Comparison of ENCODE assay signal across 21 cellular contexts in the genomic region with DNA sequence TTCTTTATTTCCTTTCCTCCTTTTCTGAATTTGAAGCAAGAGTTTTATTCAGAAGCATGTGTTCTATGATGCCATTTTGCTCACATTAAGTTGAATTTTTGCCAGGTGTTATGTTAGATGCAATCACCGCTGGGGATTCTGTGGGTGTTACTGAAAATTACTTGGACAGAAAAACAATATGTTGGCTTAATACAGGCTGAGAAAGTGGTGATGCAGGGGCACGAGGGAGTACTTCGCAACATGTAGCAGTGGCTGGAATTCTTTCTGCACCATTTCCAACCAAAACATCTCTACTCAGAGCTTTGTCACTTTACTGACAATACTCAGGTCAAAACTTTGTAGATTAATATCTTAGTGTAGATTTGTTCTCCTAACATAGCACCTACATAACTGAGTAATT.
DNase-seq lines count a peak whose midpoint lies in the region; ATAC-seq and TF ChIP-seq lines count a peak whose summit lies in the region.
"Had no signal": no experiment of that assay in that cellular context is flagged by ENCODE, and none has a peak within 500 bp of the region (broad histone marks: within the 10 kb centered on the region; RNA-seq: fewer than 3 reads in every experiment).

No MANE protein-coding gene starts in this region.

- POLR2A ChIA-PET in CD8-positive, alpha-beta T cell (lab: Charles Lee) = no interaction called here

- H3K4me1 ChIP-seq in CD8-positive, alpha-beta T cell (ENCODE audit: insufficient read depth, low read length) = no peaks in the 10 kb centered on the region
- H3K4me1 ChIP-seq: heart left ventricle, suprapubic skin, uterus had no signal

- intact Hi-C loops in CD8-positive, alpha-beta T cell (cut with DNase I, micrococcal nuclease) = no loop called here

- H3K36me3 Mint-ChIP-seq in CD8-positive, alpha-beta T cell = no peaks in the 10 kb centered on the region
- H3K36me3 Mint-ChIP-seq: CD4-positive, alpha-beta memory T cell; T-cell had no signal

- H3K27me3 Mint-ChIP-seq in CD8-positive, alpha-beta T cell (ENCODE audit: low read depth) = no peaks in the 10 kb centered on the region
- H3K27me3 Mint-ChIP-seq: CD4-positive, alpha-beta memory T cell; T-cell had no signal

- H3K27me3 ChIP-seq in CD8-positive, alpha-beta T cell (ENCODE audit: insufficient read depth, low read length) = no peaks in the 10 kb centered on the region
- H3K27me3 ChIP-seq: heart left ventricle, suprapubic skin, uterus had no signal

- CTCF ChIA-PET in CD8-positive, alpha-beta T cell (lab: Charles Lee) = no interaction called here

- H3K9me3 Mint-ChIP-seq in CD8-positive, alpha-beta T cell = peaks cover 12% of the 10 kb centered on the region

- H3K4me1 Mint-ChIP-seq in CD8-positive, alpha-beta T cell (ENCODE audit: low read depth) = no peaks in the 10 kb centered on the region
- H3K4me1 Mint-ChIP-seq: CD4-positive, alpha-beta memory T cell; T-cell had no signal

- no peak overlapping the region for H3K4me3 ChIP-seq in AG10803 (ENCODE audit: low read length)
- no peak overlapping the region for H3K4me3 ChIP-seq in CD8-positive, alpha-beta T cell (ENCODE audit: low read depth, low read length)
- H3K4me3 ChIP-seq: heart left ventricle, suprapubic skin, uterus had no signal

- no peak overlapping the region for H3K27ac Mint-ChIP-seq in CD8-positive, alpha-beta T cell
- H3K27ac Mint-ChIP-seq: CD4-positive, alpha-beta memory T cell; T-cell had no signal

- no peak overlapping the region for H3K4me3 Mint-ChIP-seq in CD8-positive, alpha-beta T cell
- H3K4me3 Mint-ChIP-seq: CD4-positive, alpha-beta memory T cell; T-cell had no signal

- no peaks in the 10 kb centered on the region for H3K36me3 ChIP-seq in CD8-positive, alpha-beta T cell (ENCODE audit: insufficient read depth, low read length)
- H3K36me3 ChIP-seq: heart left ventricle, suprapubic skin, uterus had no signal

- no peak overlapping the region for H3K27ac ChIP-seq in CD8-positive, alpha-beta T cell (ENCODE audit: low read depth, low read length)
- H3K27ac ChIP-seq: epithelial cell of prostate, heart left ventricle, suprapubic skin, uterus had no signal

- no peaks in the 10 kb centered on the region for H3K9me3 ChIP-seq in CD8-positive, alpha-beta T cell (ENCODE audit: low read length)
- H3K9me3 ChIP-seq: heart left ventricle, suprapubic skin, uterus had no signal

- DNase-seq in AG10803 (ENCODE audit: low read depth) (peak; percentile 68), NCI-H2171 treated with DMSO at 0.1 percent for 48 hours (lab: John Stamatoyannopoulos, UW) (peak; percentile 28), fibroblast of peridontal ligament (ENCODE audit: extremely low read depth) (peak; percentile 80), myocyte (ENCODE audit: low read depth) (peak; percentile 38), LoVo (ENCODE audit: low spot score) (no peak), NCI-H1417 (lab: John Stamatoyannopoulos, UW) (no peak)
- no peak for DNase-seq in CD8-positive, alpha-beta T cell
- no peak for DNase-seq in activated CD4-positive, alpha-beta T cell treated with anti-CD3 and anti-CD28 coated beads, Interleukin-2, amount 50 U/mL, for 1 hour
- DNase-seq: ACHN; activated CD4-positive, alpha-beta T cell treated with anti-CD3 and anti-CD28 coated beads for 48 hours; activated CD8-positive, alpha-beta memory T cell treated with anti-CD3 and anti-CD28 coated beads, Interleukin-2, amount 50 U/mL, for 4 hours; activated effector memory CD4-positive, alpha-beta T cell treated with anti-CD3 and anti-CD28 coated beads, Interleukin-2, amount 50 U/mL, for 16 hours; caudate nucleus; CD4-positive, alpha-beta memory T cell; NCI-H1694; PC-3; T-cell; uterus had no signal

- ATAC-seq in CD8-positive, alpha-beta T cell = no peak
- ATAC-seq: PC-3, T-cell had no signal

- no peak for TF ChIP-seq CTCF in AG10803 (conservative IDR thresholded peaks at IDR 0.05; ENCODE audit: low read length)
- TF ChIP-seq CTCF in CD8-positive, alpha-beta T cell (IDR thresholded peaks at IDR 0.05) = no peak

Comparison
In these comparisons a context has a peak if more than half of its experiments do, and no peak if none do; other contexts are left out.
1. DNase-seq: peak in AG10803 (single experiment), NCI-H2171 treated with DMSO at 0.1 percent for 48 hours (single experiment), fibroblast of peridontal ligament (single experiment) and myocyte (single experiment); none in LoVo (single experiment), CD8-positive, alpha-beta T cell (0 of 7), NCI-H1417 (0 of 3) and activated CD4-positive, alpha-beta T cell treated with anti-CD3 and anti-CD28 coated beads, Interleukin-2, amount 50 U/mL, for 1 hour (single experiment).